9 cellular contexts compared by ENCODE assay signal in genomic region chr10:46423550-46423949, GRCh38. TPM values are rescaled to one million over a fixed set of nuclear protein-coding genes. Genes with fewer than 3 reads are reported as not detected.
"Had no signal": no experiment of that assay in that cellular context is flagged by ENCODE, and none has a peak within 500 bp of the region (broad histone marks: within the 10 kb centered on the region; RNA-seq: fewer than 3 reads in every experiment).

No MANE protein-coding gene starts in this region.

RNA-seq across cellular contexts. Expression of gene NPY4R, which starts 42.2 kb away (rescaled TPM):
- total RNA-seq: NCI-H460, OCI-LY7, PC-3, Right ventricle myocardium inferior, Right ventricle myocardium superior, RPMI7951, SJCRH30, SK-MEL-5 had no signal

RNA-seq across cellular contexts. Expression of gene ANXA8L1, which starts 48.0 kb away (rescaled TPM):
- total RNA-seq: NCI-H460, OCI-LY7, PC-3, Peyer's patch, SJCRH30, SK-MEL-5 had no signal
